In the genomic region with DNA sequence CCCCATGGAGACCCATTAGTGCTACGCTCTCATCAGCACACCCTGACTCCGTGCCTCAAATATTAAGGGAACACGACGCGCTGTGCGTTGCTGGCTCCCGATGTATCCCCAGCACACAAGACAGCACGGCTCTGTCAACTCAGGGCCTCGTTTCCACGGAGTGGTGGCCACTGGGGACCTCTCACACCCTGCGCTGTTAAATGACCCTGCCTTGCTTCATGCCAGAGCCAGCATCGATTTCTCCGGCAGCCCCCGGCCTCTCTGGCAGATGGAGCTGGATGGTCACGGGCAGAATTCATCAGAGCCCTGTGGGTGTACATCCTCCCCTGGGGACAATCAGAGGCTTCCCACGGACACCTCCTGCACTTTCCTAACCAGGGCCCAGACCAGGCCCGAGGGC, we compare ENCODE assay signal across 2 cellular contexts.
TF ChIP-seq lines count a peak whose summit lies in the region.

No MANE protein-coding gene starts in this region.

TF ChIP-seq in HEK293, 187 proteins besides CTCF, POLR2A, EP300 and RAD21:
- TF ChIP-seq ZNF521 (tag by site-specific recombination; IDR thresholded peaks at IDR 0.05) (no peak), BCL11B (tag by site-specific recombination; IDR thresholded peaks at IDR 0.05; ENCODE audit: low read depth) (no peak), ZFHX2 (tag by site-specific recombination; conservative IDR thresholded peaks at IDR 0.05) (peak; percentile 12; the same call in 1 of the 2 replicates), KLF9 (tag by site-specific recombination; IDR thresholded peaks at IDR 0.05; ENCODE audit: low read depth) (no peak), YY2 (tag by site-specific recombination; IDR thresholded peaks at IDR 0.05) (no peak), GFI1B (tag by site-specific recombination; IDR thresholded peaks at IDR 0.05) (no peak), PRDM1 (tag by site-specific recombination; IDR thresholded peaks at IDR 0.05) (no peak), ZNF791 (tag by site-specific recombination; IDR thresholded peaks at IDR 0.05) (no peak), ZNF600 (tag by site-specific recombination; IDR thresholded peaks at IDR 0.05) (no peak), ZNF157 (tag by site-specific recombination; IDR thresholded peaks at IDR 0.05) (no peak), ZNF146 (tag by site-specific recombination; IDR thresholded peaks at IDR 0.05) (no peak), ZNF140 (tag by site-specific recombination; IDR thresholded peaks at IDR 0.05) (no peak), EGR2 (tag by site-specific recombination; IDR thresholded peaks at IDR 0.05; ENCODE audit: low read depth) (peak; percentile 76), ZNF19 (tag by site-specific recombination; IDR thresholded peaks at IDR 0.05; ENCODE audit: low read depth) (no peak), FEZF1 (tag by site-specific recombination; IDR thresholded peaks at IDR 0.05) (no peak)
- TF ChIP-seq, protein P1, sequence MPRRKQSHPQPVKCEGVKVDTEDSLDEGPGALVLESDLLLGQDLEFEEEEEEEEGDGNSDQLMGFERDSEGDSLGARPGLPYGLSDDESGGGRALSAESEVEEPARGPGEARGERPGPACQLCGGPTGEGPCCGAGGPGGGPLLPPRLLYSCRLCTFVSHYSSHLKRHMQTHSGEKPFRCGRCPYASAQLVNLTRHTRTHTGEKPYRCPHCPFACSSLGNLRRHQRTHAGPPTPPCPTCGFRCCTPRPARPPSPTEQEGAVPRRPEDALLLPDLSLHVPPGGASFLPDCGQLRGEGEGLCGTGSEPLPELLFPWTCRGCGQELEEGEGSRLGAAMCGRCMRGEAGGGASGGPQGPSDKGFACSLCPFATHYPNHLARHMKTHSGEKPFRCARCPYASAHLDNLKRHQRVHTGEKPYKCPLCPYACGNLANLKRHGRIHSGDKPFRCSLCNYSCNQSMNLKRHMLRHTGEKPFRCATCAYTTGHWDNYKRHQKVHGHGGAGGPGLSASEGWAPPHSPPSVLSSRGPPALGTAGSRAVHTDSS (tag by site-specific recombination; IDR thresholded peaks at IDR 0.05), result no peak

TF ChIP-seq in H1, 55 proteins besides CTCF, POLR2A, EP300 and RAD21:
- TF ChIP-seq PHF8 (conservative IDR thresholded peaks at IDR 0.05; ENCODE audit: low read depth, low read length) (no peak), SUZ12 (IDR thresholded peaks at IDR 0.05; ENCODE audit: low read length) (no peak), SRF (IDR thresholded peaks at IDR 0.05; ENCODE audit: low read depth, low read length) (no peak), CBX5 (IDR thresholded peaks at IDR 0.05; ENCODE audit: low read depth, low read length) (no peak)
